8 cellular contexts compared by ENCODE assay signal in the genomic region with DNA sequence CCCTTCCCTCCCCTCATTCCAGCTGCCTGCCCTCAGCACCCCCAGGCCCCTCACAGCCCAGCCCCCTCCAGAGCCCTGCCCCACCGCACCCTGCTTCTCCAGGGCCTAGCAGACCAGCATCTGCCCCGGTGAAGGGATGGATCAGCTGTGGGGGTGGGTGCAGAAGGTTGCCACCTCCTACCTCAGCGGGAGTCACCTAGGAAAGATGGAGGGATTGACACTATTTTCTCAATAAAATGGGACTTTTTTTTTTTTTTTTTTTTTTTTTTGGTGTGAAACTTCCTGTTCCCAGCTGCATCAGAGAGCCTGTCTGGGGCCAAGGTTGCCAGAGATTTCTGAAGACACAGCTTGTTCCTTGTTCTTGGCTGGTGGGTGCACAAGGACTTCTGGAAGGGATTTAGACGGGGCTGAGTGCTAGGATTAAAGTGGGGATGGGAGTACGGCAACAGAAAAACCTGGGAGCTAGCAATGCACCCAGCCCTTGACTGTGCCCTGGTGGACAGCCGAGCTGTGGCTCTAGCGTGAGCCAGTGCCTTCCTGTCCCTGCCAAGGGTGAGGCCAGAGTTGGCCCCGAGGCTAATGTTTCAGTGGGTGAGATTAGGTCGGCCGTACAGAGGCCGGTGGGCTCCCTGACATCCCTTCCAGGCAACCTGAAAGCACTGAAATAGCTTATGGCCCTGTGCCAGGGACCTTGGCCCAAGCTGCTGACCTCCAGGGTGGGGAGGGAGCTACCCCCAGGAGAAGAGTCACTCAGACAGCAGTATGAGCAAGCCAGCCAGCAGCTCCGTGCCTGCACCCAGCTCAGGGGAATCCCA. TPM values are rescaled to one million over a fixed set of nuclear protein-coding genes. Genes with fewer than 3 reads are reported as not detected.
DNase-seq lines count a peak whose midpoint lies in the region; ATAC-seq and TF ChIP-seq lines count a peak whose summit lies in the region.

No MANE protein-coding gene starts in this region.

- no peaks in the 10 kb centered on the region for H3F3A ChIP-seq in OCI-LY1 (ENCODE audit: insufficient read depth, low read length)

- no peak for ATAC-seq in GM18867 (IDR thresholded peaks at IDR 0.05; ENCODE audit: unreplicated experiment)

- no peaks in the 10 kb centered on the region for H3K27me3 ChIP-seq in OCI-LY1 (ENCODE audit: insufficient read depth, low read length)
- H3K27me3 ChIP-seq in osteoblast (ENCODE audit: insufficient read depth, low read length) = peaks cover 19% of the 10 kb centered on the region

- no peak overlapping the region for H2AFZ ChIP-seq in OCI-LY1 (ENCODE audit: low read length)
- H2AFZ ChIP-seq in osteoblast (ENCODE audit: low read length) = no peak overlapping the region

- peak; percentile 45 for DNase-seq in CD1c-positive myeloid dendritic cell (ENCODE audit: extremely low spot score)
- DNase-seq in fibroblast of mammary gland (ENCODE audit: low read depth) = peak; percentile 3
- peak; percentile 88 for DNase-seq in osteoblast (ENCODE audit: insufficient read length, low spot score, missing footprints)
- DNase-seq in NCI-H2029 treated with DMSO at 0.1 percent for 48 hours (lab: John Stamatoyannopoulos, UW) = no peak
- no peak for DNase-seq in NCI-H128 (lab: John Stamatoyannopoulos, UW; ENCODE audit: unreplicated experiment)
- no peak for DNase-seq in COR-L47 (lab: John Stamatoyannopoulos, UW)

- H3K36me3 ChIP-seq in OCI-LY1 (ENCODE audit: insufficient read depth, low read length) = no peaks in the 10 kb centered on the region
- H3K36me3 ChIP-seq in osteoblast (ENCODE audit: insufficient read depth, low read length) = no peaks in the 10 kb centered on the region

- H3K9ac ChIP-seq in OCI-LY1 (ENCODE audit: low read length) = no peak overlapping the region; the same call in 1 of the 2 replicates

- H3K4me1 ChIP-seq in OCI-LY1 (ENCODE audit: insufficient read depth, low read length, severe bottlenecking) = peaks cover 21% of the 10 kb centered on the region
- peaks cover 14% of the 10 kb centered on the region for H3K4me1 ChIP-seq in osteoblast (ENCODE audit: insufficient read depth, low read length)

- H3K9me3 ChIP-seq in OCI-LY1 (ENCODE audit: low read length) = no peaks in the 10 kb centered on the region
- no peaks in the 10 kb centered on the region for H3K9me3 ChIP-seq in osteoblast (ENCODE audit: low read depth, low read length)

- H3K79me2 ChIP-seq in OCI-LY1 (ENCODE audit: insufficient read depth, low read length) = no peaks in the 10 kb centered on the region
- no peaks in the 10 kb centered on the region for H3K79me2 ChIP-seq in osteoblast (ENCODE audit: insufficient read depth, low read length)

- H4K20me1 ChIP-seq in OCI-LY1 (ENCODE audit: insufficient read depth, low read length) = no peaks in the 10 kb centered on the region
- H4K20me1 ChIP-seq in osteoblast (ENCODE audit: insufficient read depth, low read length) = no peaks in the 10 kb centered on the region

- H3K4me2 ChIP-seq in OCI-LY1 (ENCODE audit: low read length) (peak overlapping the region; percentile 19; the same call in 1 of the 2 replicates), osteoblast (ENCODE audit: insufficient read depth, low read length) (no peak overlapping the region)

- H3K4me3 ChIP-seq in OCI-LY1 (ENCODE audit: low read depth, low read length, poor library complexity, severe bottlenecking) (no peak overlapping the region), fibroblast of mammary gland (ENCODE audit: control insufficient read depth, low read depth, low read length) (no peak overlapping the region), osteoblast (ENCODE audit: insufficient read depth, low read length) (no peak overlapping the region)

- no peak for TF ChIP-seq CTCF in OCI-LY1 (IDR thresholded peaks at IDR 0.05; ENCODE audit: low read length)
- no peak for TF ChIP-seq CTCF in fibroblast of mammary gland (conservative IDR thresholded peaks at IDR 0.05; ENCODE audit: control insufficient read depth, insufficient read depth, low read depth, low read length)
- TF ChIP-seq CTCF in osteoblast (IDR thresholded peaks at IDR 0.05; ENCODE audit: extremely low read depth, low read depth, low read length) = peak; percentile 8

- H3K9me2 ChIP-seq in OCI-LY1 (ENCODE audit: low read depth, low read length) = no peaks in the 10 kb centered on the region

- peak overlapping the region; percentile 23 for H3K27ac ChIP-seq in OCI-LY1 (ENCODE audit: low read depth, low read length, poor library complexity, severe bottlenecking)
- no peak overlapping the region for H3K27ac ChIP-seq in osteoblast (ENCODE audit: low read depth, low read length)

RNA-seq across cellular contexts. Expression of gene B3GNT7, which starts 4.5 kb away (rescaled TPM):
- total RNA-seq in osteoblast = 0.29 and 0.72 TPM in 2 replicates

Comparison
In these comparisons a context has a peak if more than half of its experiments do, and no peak if none do; other contexts are left out.
1. DNase-seq: peak in CD1c-positive myeloid dendritic cell (single experiment), fibroblast of mammary gland (single experiment) and osteoblast (single experiment); none in NCI-H2029 treated with DMSO at 0.1 percent for 48 hours (single experiment), NCI-H128 (single experiment) and COR-L47 (single experiment).